ENCODE assay signal across 8 cellular contexts in the genomic region with DNA sequence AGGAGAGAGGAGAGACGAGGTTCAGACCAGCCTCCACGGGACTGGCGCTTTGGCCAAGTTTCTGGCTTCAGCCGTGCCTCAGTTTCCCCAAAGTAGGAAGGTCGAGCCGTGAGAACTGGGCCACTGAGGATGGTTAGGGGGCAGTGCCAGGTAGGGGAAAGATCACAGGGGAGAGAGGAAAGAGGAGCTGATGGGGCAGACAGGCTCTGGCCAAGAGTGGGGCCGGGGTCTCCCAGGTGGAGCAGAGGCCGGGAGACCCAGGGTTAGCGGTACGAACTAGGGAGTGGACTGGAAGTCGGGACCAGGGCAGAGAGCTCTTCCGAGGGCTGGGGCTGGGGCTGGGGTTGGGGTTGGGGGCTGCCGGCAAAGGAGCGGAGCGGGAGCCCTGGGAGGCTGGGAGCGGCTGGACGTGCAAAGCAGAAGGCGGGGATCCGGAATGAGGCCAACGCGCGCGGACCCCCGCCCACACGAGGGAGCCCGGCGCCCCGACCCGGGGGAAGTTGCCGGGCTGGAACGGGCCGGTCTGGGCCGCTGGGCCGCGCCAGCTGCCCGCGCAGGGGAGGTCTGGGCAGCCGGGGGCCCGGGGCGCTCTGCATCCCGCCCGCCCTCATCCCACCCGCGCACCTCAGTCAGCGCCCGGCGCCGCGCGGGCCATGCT. TPM values are rescaled to one million over a fixed set of nuclear protein-coding genes. Genes with fewer than 3 reads are reported as not detected.
DNase-seq lines count a peak whose midpoint lies in the region; ATAC-seq and TF ChIP-seq lines count a peak whose summit lies in the region.

No MANE protein-coding gene starts in this region.

- intact Hi-C loops in mammary epithelial cell (cut with micrococcal nuclease): loop anchor here (5.0 kb wide), 1 partner anchor 84 kb away; a partner anchor contains a TSS
- intact Hi-C loops in uterus (cut with DNase I; ENCODE audit: low total_unique reads): loop anchor here (10.0 kb wide), 1 partner anchor 54 kb away; no protein-coding TSS in a partner anchor

- no peaks in the 10 kb centered on the region for H3K27me3 ChIP-seq in HUES6 (ENCODE audit: control insufficient read depth, insufficient read depth, low read length)
- H3K27me3 ChIP-seq in mammary epithelial cell (ENCODE audit: insufficient read depth, low read length): no peaks in the 10 kb centered on the region
- no peaks in the 10 kb centered on the region for H3K27me3 ChIP-seq in mesenchymal stem cell (ENCODE audit: control insufficient read depth in 1 of 2, insufficient read depth in 1 of 2, low read length in 2 of 2)
- no peaks in the 10 kb centered on the region for H3K27me3 ChIP-seq in uterus

- 0% methylated on average over 11 of the region's 50 CpGs for WGBS in mammary epithelial cell (ENCODE audit: low coverage, missing lambda C conversion rate)
- 5% methylated on average over 8 of the region's 50 CpGs for WGBS in mesenchymal stem cell

- peaks cover 29% of the 10 kb centered on the region for H3K79me2 ChIP-seq in mammary epithelial cell (ENCODE audit: insufficient read depth, low read length)

- dilution Hi-C loops in mammary epithelial cell (cut with HindIII; ENCODE audit: low sequenced_read_pairs): loop anchor here (5.0 kb wide), 4 partner anchors 39 to 121 kb away; a partner anchor contains a TSS

- no peak for TF ChIP-seq CTCF in GM12865 (IDR thresholded peaks at IDR 0.05; ENCODE audit: insufficient read depth, low read depth, low read length, missing control alignments)
- no peak for TF ChIP-seq CTCF in mammary epithelial cell (conservative IDR thresholded peaks at IDR 0.05 in 1 of 2, IDR thresholded peaks at IDR 0.05 in 1 of 2; ENCODE audit: extremely low read depth in 1 of 2, insufficient read depth in 1 of 2, low read depth in 1 of 2, low read length in 2 of 2)
- no peak for TF ChIP-seq CTCF in uterus (IDR thresholded peaks at IDR 0.05)

- H3K4me2 ChIP-seq in mammary epithelial cell (ENCODE audit: insufficient read depth, low read depth, low read length) (peak overlapping the region; percentile 97), mesenchymal stem cell (ENCODE audit: low read length, poor library complexity, severe bottlenecking) (peak overlapping the region; percentile 76)

- no peak overlapping the region for H3K27ac ChIP-seq in HUES6 (ENCODE audit: low read depth, low read length)
- no peak overlapping the region for H3K27ac ChIP-seq in mammary epithelial cell (ENCODE audit: insufficient read depth, low read depth, low read length)
- H3K27ac ChIP-seq in mesenchymal stem cell (ENCODE audit: low read length, poor library complexity, severe bottlenecking): peak overlapping the region; percentile 75
- H3K27ac ChIP-seq in uterus: peak overlapping the region; percentile 71 to 81

- peak overlapping the region; percentile 58 for H3K9ac ChIP-seq in HUES6 (ENCODE audit: low read length)
- H3K9ac ChIP-seq in mammary epithelial cell (ENCODE audit: insufficient read depth, low read length): peak overlapping the region; percentile 14
- peak overlapping the region; percentile 93 for H3K9ac ChIP-seq in mesenchymal stem cell (ENCODE audit: low read length)

- H3K4me3 ChIP-seq in GM12865 (ENCODE audit: low read depth, low read length) (peak overlapping the region; percentile 93), HUES6 (ENCODE audit: low read depth, low read length) (peak overlapping the region; percentile 68), mammary epithelial cell (replicated peaks in 1 of 3; ENCODE audit: insufficient read depth in 1 of 3, low read depth in 2 of 3, low read length in 3 of 3) (peak overlapping the region; percentile 53 to 66 (median 60)), mesenchymal stem cell (ENCODE audit: insufficient read depth in 1 of 2, low read depth in 1 of 2, low read length in 2 of 2) (peak overlapping the region; percentile 78 to 97), uterus (peak overlapping the region; percentile 65 to 92)

- peak overlapping the region; percentile 15 for H2BK15ac ChIP-seq in mesenchymal stem cell (ENCODE audit: low read depth, poor library complexity, severe bottlenecking)

- H2BK5ac ChIP-seq in mesenchymal stem cell (ENCODE audit: low read depth, low read length, poor library complexity, severe bottlenecking): no peak overlapping the region

- H4K8ac ChIP-seq in mesenchymal stem cell (ENCODE audit: low read length): no peak overlapping the region

- H4K20me1 ChIP-seq in mammary epithelial cell (ENCODE audit: insufficient read depth, low read length): no peaks in the 10 kb centered on the region

- H2AK5ac ChIP-seq in mesenchymal stem cell (ENCODE audit: low read length, severe bottlenecking): peak overlapping the region; percentile 50

- peak overlapping the region; percentile 75 for H2AFZ ChIP-seq in mammary epithelial cell (ENCODE audit: low read depth, low read length)
- H2AFZ ChIP-seq in mesenchymal stem cell (ENCODE audit: low read depth, low read length): no peak overlapping the region

- peak overlapping the region in 1 of 2 experiments; percentile 81 for H3K23ac ChIP-seq in mesenchymal stem cell (ENCODE audit: low read length in 2 of 2)

- DNase-seq in GM12865 (ENCODE audit: low read depth) (no peak), mammary epithelial cell (no peak), mesenchymal stem cell (no peak), uterus (peak; percentile 39 to 60), HT-29 (ENCODE audit: low spot score) (no peak), RPMI8226 (no peak)

- BruUV-seq in mammary epithelial cell (replicated peaks; lab: Mats Ljungman, UMichigan): no TSS peak

- peak overlapping the region; percentile 35 for H4K91ac ChIP-seq in mesenchymal stem cell (ENCODE audit: low read length)

- H2BK120ac ChIP-seq in mesenchymal stem cell (ENCODE audit: low read depth, low read length): peak overlapping the region; percentile 39

- TF ChIP-seq POLR2A in uterus (IDR thresholded peaks at IDR 0.05): no peak

- peak overlapping the region; percentile 29 to 97 for H3K4ac ChIP-seq in mesenchymal stem cell (ENCODE audit: low read depth in 1 of 2, low read length in 2 of 2)

- peaks cover 39% of the 10 kb centered on the region for H3K4me1 ChIP-seq in HUES6 (ENCODE audit: control insufficient read depth, insufficient read depth, low read length)
- H3K4me1 ChIP-seq in mammary epithelial cell (ENCODE audit: insufficient read depth, low read length): peaks cover 27% of the 10 kb centered on the region
- H3K4me1 ChIP-seq in mesenchymal stem cell (ENCODE audit: control insufficient read depth, insufficient read depth, low read depth, low read length): peaks cover 27% of the 10 kb centered on the region
- peaks cover 3 to 12% of the 10 kb centered on the region in 2 donors for H3K4me1 ChIP-seq in uterus

- H3K79me1 ChIP-seq in mesenchymal stem cell (replicated peaks; ENCODE audit: low read length, poor library complexity, severe bottlenecking): no peaks in the 10 kb centered on the region

- in situ Hi-C loops in mammary epithelial cell (cut with MboI; ENCODE audit: low sequenced_read_pairs in 2 of 2): no loop called here

- H3K36me3 ChIP-seq in HUES6 (ENCODE audit: control insufficient read depth, insufficient read depth, low read length): peaks cover 6% of the 10 kb centered on the region; the same call in 1 of the 2 replicates
- no peaks in the 10 kb centered on the region for H3K36me3 ChIP-seq in mammary epithelial cell (ENCODE audit: insufficient read depth, low read length)
- H3K36me3 ChIP-seq in mesenchymal stem cell (ENCODE audit: control insufficient read depth in 1 of 2, insufficient read depth in 2 of 2, low read depth in 1 of 2, low read length in 2 of 2): peaks cover 7% of the 10 kb centered on the region in 2 experiments
- no peaks in the 10 kb centered on the region for H3K36me3 ChIP-seq in uterus

- H3K9me3 ChIP-seq in HUES6 (ENCODE audit: control insufficient read depth, insufficient read depth, low read depth, low read length): no peaks in the 10 kb centered on the region
- H3K9me3 ChIP-seq in mammary epithelial cell (replicated peaks; ENCODE audit: insufficient read depth, low read length): no peaks in the 10 kb centered on the region
- no peaks in the 10 kb centered on the region for H3K9me3 ChIP-seq in mesenchymal stem cell (ENCODE audit: control insufficient read depth, low read length)
- no peaks in the 10 kb centered on the region for H3K9me3 ChIP-seq in uterus

- CTCF ChIA-PET in mammary epithelial cell (lab: Charles Lee; ENCODE audit: low non-redundant PET): no interaction called here

- peak overlapping the region in 1 of 2 experiments; percentile 99 for H3K14ac ChIP-seq in mesenchymal stem cell (ENCODE audit: low read length in 2 of 2)

- H3K18ac ChIP-seq in mesenchymal stem cell (ENCODE audit: low read depth in 1 of 2, low read length in 2 of 2): peak overlapping the region; percentile 78 to 93

- ATAC-seq in GM21529 (IDR thresholded peaks at IDR 0.05; ENCODE audit: unreplicated experiment): no peak

- H2BK12ac ChIP-seq in mesenchymal stem cell (ENCODE audit: low read length in 2 of 2): peak overlapping the region; percentile 51 to 83

RNA-seq across cellular contexts. Expression of a gene that starts 0.4 kb away (rescaled TPM):
- total RNA-seq in mammary epithelial cell: 10 to 100 TPM; 14.0 to 14.5 TPM
- polyA plus RNA-seq in mammary epithelial cell: 7.9 TPM
- polyA minus RNA-seq in mammary epithelial cell: 48.9 TPM
- polyA plus RNA-seq in mesenchymal stem cell (2013, experiment 1 of 2): 52.5 TPM
- 48.9 TPM for polyA plus RNA-seq in mesenchymal stem cell (2013, experiment 2 of 2)
- total RNA-seq in uterus: 10 to 100 TPM in 2 of 4 donors, 1 to 10 TPM in 2; 6.2 to 57.9 (median 27.5) TPM
- 54.7 and 84.7 TPM in 2 replicates for total RNA-seq in HT-29 (2014; rRNA removed; shearing (Covaris generic))

RNA-seq across cellular contexts. Expression of a gene that starts 15.9 kb away (rescaled TPM):
- total RNA-seq in mammary epithelial cell (10 to 100 TPM; 12.2 to 12.7 TPM), uterus (10 to 100 TPM; 12.1 to 65.3 (median 22.9) TPM)
- 8.0 TPM for polyA plus RNA-seq in mammary epithelial cell
- 6.9 TPM for polyA minus RNA-seq in mammary epithelial cell
- 3.7 TPM for polyA plus RNA-seq in mesenchymal stem cell (2013, experiment 1 of 2)
- polyA plus RNA-seq in mesenchymal stem cell (2013, experiment 2 of 2): 3.7 TPM
- 21.4 and 25.6 TPM in 2 replicates for total RNA-seq in HT-29 (2014; rRNA removed; shearing (Covaris generic))

Comparison
In these comparisons a context has a peak if more than half of its experiments do, and no peak if none do; other contexts are left out.
1. DNase-seq: peak in uterus (2 of 2); none in GM12865 (single experiment), mammary epithelial cell (single experiment), mesenchymal stem cell (single experiment), HT-29 (single experiment) and RPMI8226 (single experiment).
2. H3K27ac ChIP-seq: peak in mesenchymal stem cell (single experiment) and uterus (2 of 2); none in HUES6 (single experiment) and mammary epithelial cell (single experiment).
3. H3K9ac ChIP-seq: peak in every context shown above with its lines; median percentile 93 in mesenchymal stem cell; 58 in HUES6; 14 in mammary epithelial cell.
4. Peak in every context shown above with its lines, with median percentiles within 50 percentile points of each other: H3K4me3 ChIP-seq.